In genomic region chr1:144532156-144532607, GRCh38 we compare ENCODE assay signal across 8 cellular contexts.
DNase-seq lines count a peak whose midpoint lies in the region; ATAC-seq and TF ChIP-seq lines count a peak whose summit lies in the region.
"Not testable (repeated sequence)": the region's sequence is repeated elsewhere in the genome, so short reads cannot be mapped to it uniquely, and the experiment has no call there.

No MANE protein-coding gene starts in this region.

- intact Hi-C loops in activated naive CD4-positive, alpha-beta T cell treated with anti-CD3 and anti-CD28 coated beads for 36 hours (cut with micrococcal nuclease); left ventricle myocardium inferior (cut with micrococcal nuclease); thyroid gland (cut with DNase I): not testable (repeated sequence)

- peaks cover 19 to 22% (median 20%) of the 10 kb centered on the region in 3 donors for H3K4me1 Mint-ChIP-seq in CD8-positive, alpha-beta memory T cell
- H3K4me1 Mint-ChIP-seq in T-helper 1 cell treated with Interleukin-12 subunit alpha and Interleukin-12 subunit beta and Interleukin-4 antibody, amounts not matched to agents 30 μg/mL and 1 μg/mL, for 36 hours (ENCODE audit: low read depth), result peaks cover 21% of the 10 kb centered on the region
- H3K4me1 Mint-ChIP-seq in activated naive CD4-positive, alpha-beta T cell treated with anti-CD3 and anti-CD28 coated beads for 36 hours (ENCODE audit: low read depth), result peaks cover 28% of the 10 kb centered on the region
- not testable (repeated sequence) for H3K4me1 Mint-ChIP-seq in chondrocyte (ENCODE audit: low read depth)
- peaks cover 15% of the 10 kb centered on the region for H3K4me1 Mint-ChIP-seq in neural crest cell

- not testable (repeated sequence) for H3K27me3 ChIP-seq in CD8-positive, alpha-beta memory T cell (ENCODE audit: insufficient read depth, low read length, poor library complexity, severe bottlenecking); thyroid gland
- H3K27me3 ChIP-seq in left ventricle myocardium inferior (ENCODE audit: low read depth), result peaks cover 14% of the 10 kb centered on the region

- not testable (repeated sequence) for H3K36me3 ChIP-seq in CD8-positive, alpha-beta memory T cell (ENCODE audit: insufficient read depth, low read length); left ventricle myocardium inferior; thyroid gland

- WGBS in thyroid gland, 2 donors, result 31 to 53% methylated on average over 7 to 9 of the region's 9 CpGs

- not testable (repeated sequence) for H3K9me3 ChIP-seq in CD8-positive, alpha-beta memory T cell (ENCODE audit: low read length); left ventricle myocardium inferior (replicated peaks); thyroid gland

- peak overlapping the region; percentile 37 to 86 (median 80) for H3K27ac Mint-ChIP-seq in CD8-positive, alpha-beta memory T cell
- H3K27ac Mint-ChIP-seq in T-helper 1 cell treated with Interleukin-12 subunit alpha and Interleukin-12 subunit beta and Interleukin-4 antibody, amounts not matched to agents 30 μg/mL and 1 μg/mL, for 36 hours, result peak overlapping the region; percentile 80
- H3K27ac Mint-ChIP-seq in activated naive CD4-positive, alpha-beta T cell treated with anti-CD3 and anti-CD28 coated beads for 36 hours, result peak overlapping the region; percentile 90
- not testable (repeated sequence) for H3K27ac Mint-ChIP-seq in chondrocyte (ENCODE audit: unreplicated experiment); neural crest cell (ENCODE audit: unreplicated experiment)

- POLR2A ChIA-PET in CD8-positive, alpha-beta memory T cell (lab: Charles Lee), result not testable (repeated sequence)

- H3K4me3 ChIP-seq in CD8-positive, alpha-beta memory T cell (ENCODE audit: low read length); left ventricle myocardium inferior; thyroid gland (replicated peaks in 1 of 3): not testable (repeated sequence)

- ATAC-seq in HG02798 (IDR thresholded peaks at IDR 0.05; ENCODE audit: poor library complexity, unreplicated experiment), result peak; percentile 49

- peak; percentile 78 for TF ChIP-seq CTCF in chondrocyte (IDR thresholded peaks at IDR 0.05)
- TF ChIP-seq CTCF in left ventricle myocardium inferior (IDR thresholded peaks at IDR 0.05; ENCODE audit: borderline replicate concordance), result peak; percentile 61
- peak; percentile 67 for TF ChIP-seq CTCF in neural crest cell (conservative IDR thresholded peaks at IDR 0.05)
- TF ChIP-seq CTCF in thyroid gland (IDR thresholded peaks at IDR 0.05), result peak in 4 of 6 experiments; percentile 16 to 53 (median 25)

- not testable (repeated sequence) for H3K36me3 Mint-ChIP-seq in CD8-positive, alpha-beta memory T cell; T-helper 1 cell treated with Interleukin-12 subunit alpha and Interleukin-12 subunit beta and Interleukin-4 antibody, amounts not matched to agents 30 μg/mL and 1 μg/mL, for 36 hours (ENCODE audit: low read depth); activated naive CD4-positive, alpha-beta T cell treated with anti-CD3 and anti-CD28 coated beads for 36 hours (ENCODE audit: low read depth); chondrocyte (ENCODE audit: low read depth); neural crest cell (ENCODE audit: low read depth)

- H3K27me3 Mint-ChIP-seq in CD8-positive, alpha-beta memory T cell; T-helper 1 cell treated with Interleukin-12 subunit alpha and Interleukin-12 subunit beta and Interleukin-4 antibody, amounts not matched to agents 30 μg/mL and 1 μg/mL, for 36 hours (ENCODE audit: low read depth); activated naive CD4-positive, alpha-beta T cell treated with anti-CD3 and anti-CD28 coated beads for 36 hours (ENCODE audit: low read depth); chondrocyte (ENCODE audit: low read depth); neural crest cell (ENCODE audit: low read depth): not testable (repeated sequence)

- not testable (repeated sequence) for H3K4me1 ChIP-seq in CD8-positive, alpha-beta memory T cell (ENCODE audit: insufficient read depth, low read length); left ventricle myocardium inferior; thyroid gland

- H3K9me3 Mint-ChIP-seq in CD8-positive, alpha-beta memory T cell; T-helper 1 cell treated with Interleukin-12 subunit alpha and Interleukin-12 subunit beta and Interleukin-4 antibody, amounts not matched to agents 30 μg/mL and 1 μg/mL, for 36 hours; activated naive CD4-positive, alpha-beta T cell treated with anti-CD3 and anti-CD28 coated beads for 36 hours; chondrocyte (ENCODE audit: low read depth); neural crest cell: not testable (repeated sequence)

- DNase-seq in CD8-positive, alpha-beta memory T cell, result peak in 2 of 5 donors; percentile 26 to 34
- DNase-seq in activated naive CD4-positive, alpha-beta T cell treated with anti-CD3 and anti-CD28 coated beads for 36 hours, result peak; percentile 56
- not testable (repeated sequence) for DNase-seq in chondrocyte (ENCODE audit: low spot score); left ventricle myocardium inferior; neural crest cell (ENCODE audit: low read depth, low spot score); thyroid gland

- CTCF ChIA-PET in CD8-positive, alpha-beta memory T cell (lab: Charles Lee); activated naive CD4-positive, alpha-beta T cell treated with anti-CD3 and anti-CD28 coated beads for 36 hours (lab: Charles Lee): not testable (repeated sequence)

- TF ChIP-seq POLR2A in thyroid gland (IDR thresholded peaks at IDR 0.05), result not testable (repeated sequence)

- not testable (repeated sequence) for H3K27ac ChIP-seq in CD8-positive, alpha-beta memory T cell (ENCODE audit: low read depth, low read length); left ventricle myocardium inferior (replicated peaks); thyroid gland

- H3K4me3 Mint-ChIP-seq in CD8-positive, alpha-beta memory T cell, result peak overlapping the region in 5 of 7 donors; percentile 29 to 57 (median 41)
- peak overlapping the region; percentile 5 for H3K4me3 Mint-ChIP-seq in T-helper 1 cell treated with Interleukin-12 subunit alpha and Interleukin-12 subunit beta and Interleukin-4 antibody, amounts not matched to agents 30 μg/mL and 1 μg/mL, for 36 hours
- H3K4me3 Mint-ChIP-seq in activated naive CD4-positive, alpha-beta T cell treated with anti-CD3 and anti-CD28 coated beads for 36 hours, result peak overlapping the region; percentile 48
- H3K4me3 Mint-ChIP-seq in chondrocyte (ENCODE audit: unreplicated experiment); neural crest cell: not testable (repeated sequence)

Comparison
In these comparisons a context has a peak if more than half of its experiments do, and no peak if none do; other contexts are left out.
1. CTCF ChIP-seq: peak in every context shown above with its lines; median percentile 78 in chondrocyte; 67 in neural crest cell; 61 in left ventricle myocardium inferior; 25 in thyroid gland.